15 cellular contexts compared by ENCODE assay signal in genomic region chr20:1891263-1892121, GRCh38. TPM values are rescaled to one million over a fixed set of nuclear protein-coding genes. Genes with fewer than 3 reads are reported as not detected.
A peak's percentile ranks its signal among the peaks of the same experiment; 100 is the strongest.
DNase-seq lines count a peak whose midpoint lies in the region; ATAC-seq and TF ChIP-seq lines count a peak whose summit lies in the region.
"Had no signal": no experiment of that assay in that cellular context is flagged by ENCODE, and none has a peak within 500 bp of the region (broad histone marks: within the 10 kb centered on the region; RNA-seq: fewer than 3 reads in every experiment).

No MANE protein-coding gene starts in this region.

- peak in 2 of 3 experiments; percentile 23 to 45 for DNase-seq in NCI-H1417 (lab: John Stamatoyannopoulos, UW)
- DNase-seq in NCI-H1417 treated with DMSO at 0.1 percent for 48 hours (lab: John Stamatoyannopoulos, UW), result no peak
- DNase-seq in SK-N-DZ (ENCODE audit: low spot score), result peak; percentile 40
- no peak for DNase-seq in endothelial cell (ENCODE audit: low spot score)
- no peak for DNase-seq in stimulated activated naive B cell treated with anti-CD40 and anti-IgM and Interleukin-4, amounts not matched to agents 10 μg/mL and 1 μg/mL and 100 μg/mL, for 72 hours
- DNase-seq in COR-L47 (lab: John Stamatoyannopoulos, UW), result no peak
- no peak for DNase-seq in A172 (ENCODE audit: low spot score)
- DNase-seq in CD1c-positive myeloid dendritic cell (ENCODE audit: extremely low spot score), result no peak
- DNase-seq: effector CD4-positive, alpha-beta T cell; NCI-H1436; ovary; sigmoid colon; stimulated activated naive CD8-positive, alpha-beta T cell treated with anti-CD3 and anti-CD28 coated beads, Interleukin-15, Interleukin-2, amounts not matched to agents 100 U/mL and 50 U/mL, for 24 hours; T1000; trophoblast cell had no signal

- TF ChIP-seq CTCF in endothelial cell (IDR thresholded peaks at IDR 0.05; ENCODE audit: unreplicated experiment), result no peak

- peaks cover 26% of the 10 kb centered on the region for H3K27me3 Mint-ChIP-seq in endothelial cell (ENCODE audit: unreplicated experiment)
- peaks cover 7 to 16% of the 10 kb centered on the region in 2 donors for H3K27me3 Mint-ChIP-seq in stimulated activated naive B cell treated with anti-CD40 and anti-IgM and Interleukin-4, amounts not matched to agents 10 μg/mL and 1 μg/mL and 100 μg/mL, for 72 hours

- peaks cover 10% of the 10 kb centered on the region for H3K36me3 Mint-ChIP-seq in endothelial cell (ENCODE audit: low read depth, unreplicated experiment)
- H3K36me3 Mint-ChIP-seq in stimulated activated naive B cell treated with anti-CD40 and anti-IgM and Interleukin-4, amounts not matched to agents 10 μg/mL and 1 μg/mL and 100 μg/mL, for 72 hours, result peaks cover 43 to 74% of the 10 kb centered on the region in 2 donors

- H3K4me3 Mint-ChIP-seq in endothelial cell (ENCODE audit: unreplicated experiment), result peak overlapping the region; percentile 93
- H3K4me3 Mint-ChIP-seq in stimulated activated naive B cell treated with anti-CD40 and anti-IgM and Interleukin-4, amounts not matched to agents 10 μg/mL and 1 μg/mL and 100 μg/mL, for 72 hours, result no peak overlapping the region

- H3K4me1 Mint-ChIP-seq in endothelial cell (ENCODE audit: unreplicated experiment), result peaks cover 68% of the 10 kb centered on the region
- peaks cover 30 to 46% of the 10 kb centered on the region in 2 donors for H3K4me1 Mint-ChIP-seq in stimulated activated naive B cell treated with anti-CD40 and anti-IgM and Interleukin-4, amounts not matched to agents 10 μg/mL and 1 μg/mL and 100 μg/mL, for 72 hours

- H3K27ac Mint-ChIP-seq in endothelial cell (ENCODE audit: unreplicated experiment), result no peak overlapping the region
- H3K27ac Mint-ChIP-seq in stimulated activated naive B cell treated with anti-CD40 and anti-IgM and Interleukin-4, amounts not matched to agents 10 μg/mL and 1 μg/mL and 100 μg/mL, for 72 hours, result peak overlapping the region; percentile 26

- no peak for ATAC-seq in stimulated activated naive B cell treated with anti-CD40 and anti-IgM and Interleukin-4, amounts not matched to agents 10 μg/mL and 1 μg/mL and 100 μg/mL, for 72 hours (replicated peaks)
- ATAC-seq: stimulated activated naive CD8-positive, alpha-beta T cell treated with anti-CD3 and anti-CD28 coated beads, Interleukin-15, Interleukin-2, amounts not matched to agents 100 U/mL and 50 U/mL, for 24 hours had no signal

- no peaks in the 10 kb centered on the region for H3K9me3 Mint-ChIP-seq in endothelial cell (ENCODE audit: unreplicated experiment)
- no peaks in the 10 kb centered on the region for H3K9me3 Mint-ChIP-seq in stimulated activated naive B cell treated with anti-CD40 and anti-IgM and Interleukin-4, amounts not matched to agents 10 μg/mL and 1 μg/mL and 100 μg/mL, for 72 hours

RNA-seq across cellular contexts. Expression of gene SIRPA, which starts 3.7 kb away (rescaled TPM):
- 0.63 and 0.71 TPM in 2 replicates for polyA plus RNA-seq in SK-N-DZ (2014; cell fraction: cytosol; rRNA removed)
- 1.1 and 1.6 TPM in 2 replicates for polyA plus RNA-seq in SK-N-DZ (2014; cell fraction: nucleus; rRNA removed)
- 132 TPM for total RNA-seq in endothelial cell (ENCODE audit: unreplicated experiment)
- total RNA-seq in A172 (2014; rRNA removed; shearing (Covaris generic)), result 8.1 and 10.5 TPM in 2 replicates

Comparison
In these comparisons a context has a peak if more than half of its experiments do, and no peak if none do; other contexts are left out.
1. DNase-seq: peak in NCI-H1417 (2 of 3) and SK-N-DZ (single experiment); none in NCI-H1417 treated with DMSO at 0.1 percent for 48 hours (single experiment), endothelial cell (single experiment), stimulated activated naive B cell treated with anti-CD40 and anti-IgM and Interleukin-4, amounts not matched to agents 10 μg/mL and 1 μg/mL and 100 μg/mL, for 72 hours (single experiment), COR-L47 (single experiment), A172 (single experiment) and CD1c-positive myeloid dendritic cell (single experiment).
2. RNA of gene SIRPA, which starts 3.7 kb away (total RNA-seq): 132 TPM in endothelial cell (single experiment); 8.1 to 10.5 TPM in A172; every median in the first group is over 10 times any median in the second.